9 cellular contexts compared by ENCODE assay signal in the genomic region with DNA sequence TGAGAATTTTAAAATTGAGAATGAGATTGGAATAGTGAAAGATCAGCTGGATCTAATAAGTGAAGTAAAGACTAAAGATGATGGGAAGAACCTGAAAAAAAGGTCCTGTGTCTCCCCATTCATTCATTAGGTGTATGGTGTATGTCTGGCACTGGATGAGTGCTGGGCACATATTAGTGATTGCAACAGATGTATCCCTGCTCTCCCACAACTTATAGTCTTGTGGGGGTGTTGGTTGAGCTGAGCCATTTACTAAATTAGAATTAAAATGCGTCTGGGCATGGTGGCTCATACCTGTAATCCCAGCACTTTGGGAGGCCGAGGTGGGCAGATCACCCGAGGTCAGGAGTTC. TPM values are rescaled to one million over a fixed set of nuclear protein-coding genes. Genes with fewer than 3 reads are reported as not detected.
A peak's percentile ranks its signal among the peaks of the same experiment; 100 is the strongest.
DNase-seq lines count a peak whose midpoint lies in the region; ATAC-seq, FAIRE-seq and TF ChIP-seq lines count a peak whose summit lies in the region.
"Had no signal": no experiment of that assay in that cellular context is flagged by ENCODE, and none has a peak within 500 bp of the region (broad histone marks: within the 10 kb centered on the region; RNA-seq: fewer than 3 reads in every experiment).

No MANE protein-coding gene starts in this region.

- H3K4me1 ChIP-seq in adipocyte (ENCODE audit: control insufficient read depth, insufficient read depth, low read length) (peaks cover 16% of the 10 kb centered on the region), right atrium auricular region (peaks cover 0 to 26% of the 10 kb centered on the region in 2 donors)

- intact Hi-C loops in sciatic nerve (cut with DNase I): no loop called here

- ATAC-seq in sciatic nerve: peak; percentile 36

- CTCF ChIA-PET in AG04450 (lab: Charles Lee): interaction anchor here (0.6 to 3.6 kb wide), 2 partner anchors 38 to 76 kb away, joined by 3 to 11 read pairs; no protein-coding TSS in a partner anchor

- TF ChIP-seq CTCF in AG04450 (IDR thresholded peaks at IDR 0.05; ENCODE audit: low read depth, low read length) (no peak), right atrium auricular region (IDR thresholded peaks at IDR 0.05) (no peak)

- H3K4me3 ChIP-seq in AG04450 (ENCODE audit: low read depth, low read length) (peak overlapping the region; percentile 13; the same call in 1 of the 2 replicates), adipocyte (ENCODE audit: low read length) (peak overlapping the region; percentile 61), right atrium auricular region (no peak overlapping the region)

- H3K9me3 ChIP-seq in AG04450 (ENCODE audit: control insufficient read depth, insufficient read depth, low read length) (no peaks in the 10 kb centered on the region), adipocyte (ENCODE audit: control insufficient read depth, low read length) (no peaks in the 10 kb centered on the region), right atrium auricular region (no peaks in the 10 kb centered on the region)

- no peak for DNase-seq in AG04450 (ENCODE audit: low read depth, low spot score)
- no peak for DNase-seq in adipocyte (ENCODE audit: low read depth)
- DNase-seq in right atrium auricular region (ENCODE audit: low spot score): no peak
- DNase-seq in sciatic nerve (ENCODE audit: low spot score): no peak
- no peak for DNase-seq in DMS153 treated with DMSO at 0.1 percent for 48 hours (lab: John Stamatoyannopoulos, UW; ENCODE audit: unreplicated experiment)
- no peak for DNase-seq in SW480 (ENCODE audit: low spot score)
- DNase-seq in activated CD4-positive, alpha-beta T cell treated with anti-CD3 and anti-CD28 coated beads, Interleukin-2, amount 50 U/mL, for 48 hours: no peak
- DNase-seq in urothelium cell line (ENCODE audit: low spot score): no peak
- DNase-seq: retina had no signal

- peak overlapping the region; percentile 13 for H3K9ac ChIP-seq in adipocyte (ENCODE audit: low read length)

- H3K36me3 ChIP-seq in adipocyte (ENCODE audit: control insufficient read depth, insufficient read depth, low read length, severe bottlenecking): no peaks in the 10 kb centered on the region
- no peaks in the 10 kb centered on the region for H3K36me3 ChIP-seq in right atrium auricular region

- POLR2A ChIA-PET in AG04450 (lab: Yijun Ruan, JAX): no interaction called here

- H3K27me3 ChIP-seq in AG04450 (ENCODE audit: control insufficient read depth, insufficient read depth, low read length) (no peaks in the 10 kb centered on the region), adipocyte (replicated peaks; ENCODE audit: control insufficient read depth, insufficient read depth, low read length) (no peaks in the 10 kb centered on the region), right atrium auricular region (no peaks in the 10 kb centered on the region)

- FAIRE-seq in urothelium cell line (lab: Jason Lieb, UNC): no peak

- H3K27ac ChIP-seq in AG04450 (ENCODE audit: low read depth, low read length) (peak overlapping the region; percentile 87), right atrium auricular region (peak overlapping the region; percentile 87 to 96)

RNA-seq across cellular contexts. Expression of gene DAG1, which starts 31.2 kb away (rescaled TPM):
- 29.5 and 34.2 TPM in 2 replicates for polyA plus RNA-seq in AG04450 (2011; rRNA removed)
- 44.0 and 80.5 TPM in 2 replicates for polyA minus RNA-seq in AG04450 (2011; rRNA and poly(A)+ RNA removed)
- total RNA-seq in right atrium auricular region (100 to 1,000 TPM; 115 to 174 TPM), sciatic nerve (165 TPM)

RNA-seq across cellular contexts. Expression of gene BSN, which starts 53.0 kb away (rescaled TPM):
- 0.01 TPM in 1 of 2 replicates, not detected in the other for polyA plus RNA-seq in AG04450 (2011; rRNA removed)
- 0.09 and 0.30 TPM in 2 replicates for polyA minus RNA-seq in AG04450 (2011; rRNA and poly(A)+ RNA removed)
- total RNA-seq in right atrium auricular region: under 1 TPM; 0.41 to 0.63 TPM
- 0.62 TPM for total RNA-seq in sciatic nerve

Comparison
In these comparisons a context has a peak if more than half of its experiments do, and no peak if none do; other contexts are left out.
1. H3K4me3 ChIP-seq: peak in AG04450 (single experiment) and adipocyte (single experiment); none in right atrium auricular region (0 of 2).